13 cellular contexts compared by ENCODE assay signal in the genomic region with DNA sequence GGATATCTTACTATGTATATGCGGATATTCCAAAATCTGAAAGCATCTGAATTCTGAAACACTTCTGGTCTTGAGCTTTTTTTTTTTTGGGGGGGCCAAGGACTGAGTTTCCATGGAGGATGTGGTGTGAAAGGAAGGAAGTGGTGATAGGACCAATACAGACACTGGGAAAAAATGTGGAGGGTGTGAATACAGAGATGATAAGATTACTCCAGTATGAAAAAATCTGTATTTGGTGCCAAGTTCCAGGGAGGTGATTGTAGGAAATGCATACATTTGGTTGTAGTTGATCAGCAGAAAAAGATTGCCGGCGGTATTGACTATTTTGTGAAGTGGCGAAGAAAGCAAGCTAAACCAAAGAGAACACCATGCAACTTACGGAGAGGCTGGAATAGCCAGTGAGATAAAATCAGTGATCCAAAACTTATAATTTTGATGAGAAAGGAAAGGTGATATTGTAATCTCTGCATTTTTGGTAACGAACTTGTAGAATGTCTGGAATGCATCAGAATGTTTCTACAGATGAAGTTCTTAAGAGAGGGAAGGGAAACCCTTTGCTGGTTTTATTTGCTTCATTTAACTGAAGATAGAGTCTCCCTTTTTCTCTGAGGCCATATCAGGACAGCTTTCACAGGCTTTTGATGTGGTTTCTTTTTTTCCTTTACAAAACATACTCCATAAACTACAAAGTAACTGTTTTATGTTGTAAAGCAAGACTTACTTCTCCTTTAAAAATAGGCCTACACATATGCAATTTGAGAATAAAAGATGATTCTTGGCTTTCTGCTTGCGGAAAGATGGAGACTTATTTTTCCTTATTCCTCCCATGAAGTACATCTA. TPM values are rescaled to one million over a fixed set of nuclear protein-coding genes. Genes with fewer than 3 reads are reported as not detected.
DNase-seq lines count a peak whose midpoint lies in the region; ATAC-seq and TF ChIP-seq lines count a peak whose summit lies in the region.
"Had no signal": no experiment of that assay in that cellular context is flagged by ENCODE, and none has a peak within 500 bp of the region (broad histone marks: within the 10 kb centered on the region; RNA-seq: fewer than 3 reads in every experiment).

No MANE protein-coding gene starts in this region.

- peaks cover 4 to 46% (median 18%) of the 10 kb centered on the region in 11 experiments; a peak in 16 of 22 replicates for H3K36me3 ChIP-seq in BLaER1 treated with 17β-estradiol and CSF1 and Interleukin-3, amounts not matched to agents 10 nM and 100 nM
- H3K36me3 ChIP-seq in right lobe of liver, result peaks cover 0 to 4% (median 0%) of the 10 kb centered on the region in 4 donors
- H3K36me3 ChIP-seq: SJCRH30 had no signal

- peak overlapping the region; percentile 75 for H3K27ac Mint-ChIP-seq in activated naive CD8-positive, alpha-beta T cell treated with anti-CD3 and anti-CD28 coated beads, Interleukin-2, amount 10 ng/mL, durations not matched to agents 7 days and 5 days
- H3K27ac Mint-ChIP-seq in CD14-positive monocyte, result peak overlapping the region in 3 of 7 donors; percentile 39 to 59 (median 54)

- no peaks in the 10 kb centered on the region for H3K9me3 Mint-ChIP-seq in activated naive CD8-positive, alpha-beta T cell treated with anti-CD3 and anti-CD28 coated beads, Interleukin-2, amount 10 ng/mL, durations not matched to agents 7 days and 5 days
- H3K9me3 Mint-ChIP-seq in CD14-positive monocyte, result no peaks in the 10 kb centered on the region

- peaks cover 62 to 83% (median 76%) of the 10 kb centered on the region in 10 experiments for H3K4me1 ChIP-seq in BLaER1 treated with 17β-estradiol and CSF1 and Interleukin-3, amounts not matched to agents 10 nM and 100 nM
- H3K4me1 ChIP-seq in right lobe of liver, result peaks cover 0 to 10% (median 0%) of the 10 kb centered on the region in 4 donors
- H3K4me1 ChIP-seq: SJCRH30 had no signal

- no peaks in the 10 kb centered on the region for H3K27me3 Mint-ChIP-seq in activated naive CD8-positive, alpha-beta T cell treated with anti-CD3 and anti-CD28 coated beads, Interleukin-2, amount 10 ng/mL, durations not matched to agents 7 days and 5 days
- peaks cover 0 to 1% (median 0%) of the 10 kb centered on the region in 3 donors for H3K27me3 Mint-ChIP-seq in CD14-positive monocyte (ENCODE audit: low read depth in 3 of 3)

- H4K20me1 ChIP-seq in BLaER1 treated with 17β-estradiol and CSF1 and Interleukin-3, amounts not matched to agents 10 nM and 100 nM, result peaks cover 0 to 78% (median 46%) of the 10 kb centered on the region in 11 experiments; a peak in 16 of 22 replicates

- intact Hi-C loops in right lobe of liver (cut with DNase I), result no loop called here
- intact Hi-C loops in CD14-positive monocyte (cut with micrococcal nuclease), result no loop called here

- peak overlapping the region in 7 of 10 experiments; percentile 7 to 38 (median 23); a peak in 8 of 20 replicates for H3K4me3 ChIP-seq in BLaER1 treated with 17β-estradiol and CSF1 and Interleukin-3, amounts not matched to agents 10 nM and 100 nM
- no peak overlapping the region for H3K4me3 ChIP-seq in right lobe of liver
- H3K4me3 ChIP-seq: SJCRH30 had no signal

- no peak for ATAC-seq in activated naive CD8-positive, alpha-beta T cell treated with anti-CD3 and anti-CD28 coated beads, Interleukin-2, amount 10 ng/mL, durations not matched to agents 7 days and 5 days (ENCODE audit: low read depth)
- peak in 3 of 4 donors; percentile 23 to 47 (median 39) for ATAC-seq in right lobe of liver
- ATAC-seq in GM19463 (IDR thresholded peaks at IDR 0.05; ENCODE audit: unreplicated experiment), result no peak

- H3K36me3 Mint-ChIP-seq in activated naive CD8-positive, alpha-beta T cell treated with anti-CD3 and anti-CD28 coated beads, Interleukin-2, amount 10 ng/mL, durations not matched to agents 7 days and 5 days, result peaks cover 21% of the 10 kb centered on the region
- H3K36me3 Mint-ChIP-seq in CD14-positive monocyte, result peaks cover 29 to 52% of the 10 kb centered on the region in 2 donors

- peak overlapping the region; percentile 80 to 99 (median 90) for H3K4me2 ChIP-seq in BLaER1 treated with 17β-estradiol and CSF1 and Interleukin-3, amounts not matched to agents 10 nM and 100 nM

- peaks cover 60% of the 10 kb centered on the region for H3K4me1 Mint-ChIP-seq in activated naive CD8-positive, alpha-beta T cell treated with anti-CD3 and anti-CD28 coated beads, Interleukin-2, amount 10 ng/mL, durations not matched to agents 7 days and 5 days
- peaks cover 51% of the 10 kb centered on the region for H3K4me1 Mint-ChIP-seq in CD14-positive monocyte

- H3K4me3 Mint-ChIP-seq in activated naive CD8-positive, alpha-beta T cell treated with anti-CD3 and anti-CD28 coated beads, Interleukin-2, amount 10 ng/mL, durations not matched to agents 7 days and 5 days, result peak overlapping the region; percentile 72
- H3K4me3 Mint-ChIP-seq in CD14-positive monocyte, result no peak overlapping the region

- H3K9ac ChIP-seq in BLaER1 treated with 17β-estradiol and CSF1 and Interleukin-3, amounts not matched to agents 10 nM and 100 nM, result peak overlapping the region in 10 of 11 experiments; percentile 14 to 82 (median 56); a peak in 16 of 22 replicates

- POLR2A ChIA-PET in activated naive CD8-positive, alpha-beta T cell treated with anti-CD3 and anti-CD28 coated beads, Interleukin-2, amount 10 ng/mL, durations not matched to agents 7 days and 5 days (lab: Charles Lee), result interaction anchor here (1.3 kb wide), 1 partner anchor 13 kb away, joined by 9 read pairs; the partner anchor contains the start of gene IDI1

- no peaks in the 10 kb centered on the region for H3K27me3 ChIP-seq in BLaER1 treated with 17β-estradiol and CSF1 and Interleukin-3, amounts not matched to agents 10 nM and 100 nM
- no peaks in the 10 kb centered on the region for H3K27me3 ChIP-seq in right lobe of liver
- H3K27me3 ChIP-seq: SJCRH30 had no signal

- no peak for TF ChIP-seq CTCF in right lobe of liver (IDR thresholded peaks at IDR 0.05)
- TF ChIP-seq CTCF in CD14-positive monocyte (IDR thresholded peaks at IDR 0.05), result no peak

- H3K9me3 ChIP-seq in BLaER1 treated with 17β-estradiol and CSF1 and Interleukin-3, amounts not matched to agents 10 nM and 100 nM (replicated peaks in 1 of 11), result peaks cover 0 to 4% (median 0%) of the 10 kb centered on the region in 11 experiments; a peak in 2 of 22 replicates
- H3K9me3 ChIP-seq in right lobe of liver, result no peaks in the 10 kb centered on the region
- H3K9me3 ChIP-seq: SJCRH30 had no signal

- peak; percentile 77 for DNase-seq in EL
- DNase-seq in activated naive CD8-positive, alpha-beta T cell treated with anti-CD3 and anti-CD28 coated beads, Interleukin-2, amount 10 ng/mL, durations not matched to agents 7 days and 5 days, result no peak
- DNase-seq in right lobe of liver, result no peak
- DNase-seq in activated gamma-delta T cell (lab: John Stamatoyannopoulos, UW), result no peak
- no peak for DNase-seq in NCI-H2227 treated with DMSO at 0.1 percent for 48 hours (lab: John Stamatoyannopoulos, UW)
- DNase-seq in CD14-positive monocyte (ENCODE audit: low spot score), result no peak
- DNase-seq: DMS 273 treated with DMSO at 0.1 percent for 48 hours, H7, SJCRH30 had no signal

- no peak for TF ChIP-seq POLR2A in right lobe of liver (IDR thresholded peaks at IDR 0.05)

- 77% methylated on average over 7 of the region's 7 CpGs for WGBS in right lobe of liver (ENCODE audit: insufficient coverage, low coverage, low lambda C conversion rate, missing lambda C conversion rate)

- peak overlapping the region in 9 of 11 experiments; percentile 13 to 98 (median 74); a peak in 17 of 22 replicates for H3K27ac ChIP-seq in BLaER1 treated with 17β-estradiol and CSF1 and Interleukin-3, amounts not matched to agents 10 nM and 100 nM
- H3K27ac ChIP-seq in right lobe of liver, result no peak overlapping the region
- H3K27ac ChIP-seq: SJCRH30 had no signal

RNA-seq across cellular contexts. Expression of gene WDR37, which starts 6.0 kb away (rescaled TPM):
- 10 to 100 TPM; 30.4 to 34.4 TPM for total RNA-seq in activated naive CD8-positive, alpha-beta T cell treated with anti-CD3 and anti-CD28 coated beads, Interleukin-2, amount 10 ng/mL, durations not matched to agents 7 days and 5 days
- total RNA-seq in right lobe of liver, result 1 to 10 TPM; 5.8 to 9.7 (median 8.3) TPM
- polyA plus RNA-seq in CD14-positive monocyte, result 1 to 10 TPM; 7.1 to 8.6 TPM

RNA-seq across cellular contexts. Expression of gene IDI1, which starts 13.2 kb away (rescaled TPM):
- total RNA-seq in activated naive CD8-positive, alpha-beta T cell treated with anti-CD3 and anti-CD28 coated beads, Interleukin-2, amount 10 ng/mL, durations not matched to agents 7 days and 5 days, result 10 to 100 TPM; 53.8 to 57.6 TPM
- 10 to 100 TPM; 14.7 to 79.7 (median 28.4) TPM for total RNA-seq in right lobe of liver
- 10 to 100 TPM; 35.0 to 46.9 TPM for polyA plus RNA-seq in CD14-positive monocyte

RNA-seq across cellular contexts. Expression of gene IDI2, which starts 36.5 kb away (rescaled TPM):
- total RNA-seq in activated naive CD8-positive, alpha-beta T cell treated with anti-CD3 and anti-CD28 coated beads, Interleukin-2, amount 10 ng/mL, durations not matched to agents 7 days and 5 days, result not detected
- total RNA-seq in right lobe of liver, result not detected
- polyA plus RNA-seq in CD14-positive monocyte, result not detected
- total RNA-seq: H7, mesenteric fat pad, SJCRH30, temporal lobe had no signal

Comparison
In these comparisons a context has a peak if more than half of its experiments do, and no peak if none do; other contexts are left out.
1. H3K27ac ChIP-seq: peak in BLaER1 treated with 17β-estradiol and CSF1 and Interleukin-3, amounts not matched to agents 10 nM and 100 nM (9 of 11); none in right lobe of liver (0 of 3).
2. H3K4me3 ChIP-seq: peak in BLaER1 treated with 17β-estradiol and CSF1 and Interleukin-3, amounts not matched to agents 10 nM and 100 nM (7 of 10); none in right lobe of liver (0 of 3).
3. ATAC-seq: peak in right lobe of liver (3 of 4); none in activated naive CD8-positive, alpha-beta T cell treated with anti-CD3 and anti-CD28 coated beads, Interleukin-2, amount 10 ng/mL, durations not matched to agents 7 days and 5 days (single experiment) and GM19463 (single experiment).